Comparison of ENCODE assay signal across 2 cellular contexts in the genomic region with DNA sequence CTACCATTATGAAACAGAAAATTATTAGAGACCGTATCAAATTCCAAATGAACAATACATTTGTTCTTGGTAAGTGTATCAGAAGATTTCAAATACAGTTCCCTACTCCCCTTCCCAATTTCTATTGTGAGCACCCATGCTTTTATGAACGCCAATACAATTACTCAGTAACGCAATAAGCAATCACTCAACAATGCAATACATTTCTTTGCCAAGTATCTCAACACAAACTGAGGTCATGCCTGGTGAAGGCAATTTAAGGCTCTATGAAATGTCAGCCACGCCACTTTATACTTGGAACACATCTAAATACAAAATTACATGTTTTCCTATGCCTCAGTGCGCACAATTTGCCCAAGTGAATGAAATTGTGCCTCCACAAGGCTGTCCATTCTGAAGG.
TF ChIP-seq lines count a peak whose summit lies in the region.

No MANE protein-coding gene starts in this region.

TF ChIP-seq in H1, 55 proteins besides CTCF, POLR2A, EP300 and RAD21:
- no peak for TF ChIP-seq SRF (IDR thresholded peaks at IDR 0.05; ENCODE audit: low read depth, low read length)

TF ChIP-seq in neural cell, 6 proteins besides CTCF, POLR2A, EP300 and RAD21:
- no peak for TF ChIP-seq SMC3 (conservative IDR thresholded peaks at IDR 0.05; ENCODE audit: poor library complexity)
- no peak for TF ChIP-seq POLR2AphosphoS5 (IDR thresholded peaks at IDR 0.05)
- no peak for TF ChIP-seq TAF1 (IDR thresholded peaks at IDR 0.05; ENCODE audit: low read depth)
- TF ChIP-seq EZH2 (IDR thresholded peaks at IDR 0.05; ENCODE audit: borderline replicate concordance, insufficient read depth, low read length, poor library complexity, severe bottlenecking), result no peak
- TF ChIP-seq MXI1 (conservative IDR thresholded peaks at IDR 0.05; ENCODE audit: poor library complexity, severe bottlenecking), result no peak
- TF ChIP-seq, protein P1, sequence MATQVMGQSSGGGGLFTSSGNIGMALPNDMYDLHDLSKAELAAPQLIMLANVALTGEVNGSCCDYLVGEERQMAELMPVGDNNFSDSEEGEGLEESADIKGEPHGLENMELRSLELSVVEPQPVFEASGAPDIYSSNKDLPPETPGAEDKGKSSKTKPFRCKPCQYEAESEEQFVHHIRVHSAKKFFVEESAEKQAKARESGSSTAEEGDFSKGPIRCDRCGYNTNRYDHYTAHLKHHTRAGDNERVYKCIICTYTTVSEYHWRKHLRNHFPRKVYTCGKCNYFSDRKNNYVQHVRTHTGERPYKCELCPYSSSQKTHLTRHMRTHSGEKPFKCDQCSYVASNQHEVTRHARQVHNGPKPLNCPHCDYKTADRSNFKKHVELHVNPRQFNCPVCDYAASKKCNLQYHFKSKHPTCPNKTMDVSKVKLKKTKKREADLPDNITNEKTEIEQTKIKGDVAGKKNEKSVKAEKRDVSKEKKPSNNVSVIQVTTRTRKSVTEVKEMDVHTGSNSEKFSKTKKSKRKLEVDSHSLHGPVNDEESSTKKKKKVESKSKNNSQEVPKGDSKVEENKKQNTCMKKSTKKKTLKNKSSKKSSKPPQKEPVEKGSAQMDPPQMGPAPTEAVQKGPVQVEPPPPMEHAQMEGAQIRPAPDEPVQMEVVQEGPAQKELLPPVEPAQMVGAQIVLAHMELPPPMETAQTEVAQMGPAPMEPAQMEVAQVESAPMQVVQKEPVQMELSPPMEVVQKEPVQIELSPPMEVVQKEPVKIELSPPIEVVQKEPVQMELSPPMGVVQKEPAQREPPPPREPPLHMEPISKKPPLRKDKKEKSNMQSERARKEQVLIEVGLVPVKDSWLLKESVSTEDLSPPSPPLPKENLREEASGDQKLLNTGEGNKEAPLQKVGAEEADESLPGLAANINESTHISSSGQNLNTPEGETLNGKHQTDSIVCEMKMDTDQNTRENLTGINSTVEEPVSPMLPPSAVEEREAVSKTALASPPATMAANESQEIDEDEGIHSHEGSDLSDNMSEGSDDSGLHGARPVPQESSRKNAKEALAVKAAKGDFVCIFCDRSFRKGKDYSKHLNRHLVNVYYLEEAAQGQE (IDR thresholded peaks at IDR 0.05; ENCODE audit: borderline replicate concordance), result no peak
TF ChIP-seq in neural cell: peak in this region for 0.
